In the genomic region with DNA sequence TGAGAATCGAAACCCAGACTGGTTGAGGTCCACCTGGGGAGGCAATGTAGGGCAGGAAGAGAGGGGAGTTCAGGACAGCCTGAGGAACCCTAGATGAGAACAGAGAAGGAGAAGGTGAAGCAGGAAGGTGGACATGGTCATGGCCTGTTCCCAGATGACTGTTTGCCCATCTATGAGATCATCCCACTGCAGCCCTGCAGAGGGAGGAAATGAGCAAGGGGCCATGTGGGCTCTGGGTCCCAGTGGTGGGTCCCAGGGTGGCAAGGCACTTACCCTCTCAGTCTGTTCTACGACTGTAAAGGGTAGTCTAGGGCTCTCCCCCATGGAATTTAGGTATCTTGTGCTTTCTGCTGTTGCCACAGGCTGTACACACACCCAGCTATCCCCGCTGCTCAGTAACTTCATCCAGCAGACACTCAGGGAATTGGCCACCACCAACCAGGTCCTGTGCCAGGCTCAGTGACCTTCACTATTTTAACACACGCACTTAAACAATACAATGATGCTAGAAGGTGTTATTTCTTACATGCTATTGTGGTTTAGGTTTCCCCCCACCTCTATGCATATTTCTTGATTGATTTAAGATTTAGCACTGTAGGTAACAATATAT, we compare ENCODE assay signal across 3 cellular contexts.
A peak's percentile ranks its signal among the peaks of the same experiment; 100 is the strongest.
TF ChIP-seq lines count a peak whose summit lies in the region.

No MANE protein-coding gene starts in this region.

TF ChIP-seq in A549, 52 proteins besides CTCF, POLR2A, EP300 and RAD21:
- TF ChIP-seq, protein P1, sequence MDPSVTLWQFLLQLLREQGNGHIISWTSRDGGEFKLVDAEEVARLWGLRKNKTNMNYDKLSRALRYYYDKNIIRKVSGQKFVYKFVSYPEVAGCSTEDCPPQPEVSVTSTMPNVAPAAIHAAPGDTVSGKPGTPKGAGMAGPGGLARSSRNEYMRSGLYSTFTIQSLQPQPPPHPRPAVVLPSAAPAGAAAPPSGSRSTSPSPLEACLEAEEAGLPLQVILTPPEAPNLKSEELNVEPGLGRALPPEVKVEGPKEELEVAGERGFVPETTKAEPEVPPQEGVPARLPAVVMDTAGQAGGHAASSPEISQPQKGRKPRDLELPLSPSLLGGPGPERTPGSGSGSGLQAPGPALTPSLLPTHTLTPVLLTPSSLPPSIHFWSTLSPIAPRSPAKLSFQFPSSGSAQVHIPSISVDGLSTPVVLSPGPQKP (IDR thresholded peaks at IDR 0.05; ENCODE audit: low read depth, low read length), result no peak
- TF ChIP-seq TP53 (CRISPR knock-in tag; IDR thresholded peaks at IDR 0.05), result no peak
- TF ChIP-seq, protein P2, sequence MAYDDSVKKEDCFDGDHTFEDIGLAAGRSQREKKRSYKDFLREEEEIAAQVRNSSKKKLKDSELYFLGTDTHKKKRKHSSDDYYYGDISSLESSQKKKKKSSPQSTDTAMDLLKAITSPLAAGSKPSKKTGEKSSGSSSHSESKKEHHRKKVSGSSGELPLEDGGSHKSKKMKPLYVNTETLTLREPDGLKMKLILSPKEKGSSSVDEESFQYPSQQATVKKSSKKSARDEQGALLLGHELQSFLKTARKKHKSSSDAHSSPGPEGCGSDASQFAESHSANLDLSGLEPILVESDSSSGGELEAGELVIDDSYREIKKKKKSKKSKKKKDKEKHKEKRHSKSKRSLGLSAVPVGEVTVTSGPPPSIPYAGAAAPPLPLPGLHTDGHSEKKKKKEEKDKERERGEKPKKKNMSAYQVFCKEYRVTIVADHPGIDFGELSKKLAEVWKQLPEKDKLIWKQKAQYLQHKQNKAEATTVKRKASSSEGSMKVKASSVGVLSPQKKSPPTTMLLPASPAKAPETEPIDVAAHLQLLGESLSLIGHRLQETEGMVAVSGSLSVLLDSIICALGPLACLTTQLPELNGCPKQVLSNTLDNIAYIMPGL (CRISPR knock-in tag; IDR thresholded peaks at IDR 0.05; ENCODE audit: borderline replicate concordance), result no peak
- TF ChIP-seq NPAS2 (CRISPR knock-in tag; IDR thresholded peaks at IDR 0.05; ENCODE audit: borderline replicate concordance), result no peak
- TF ChIP-seq CEBPB (IDR thresholded peaks at IDR 0.05), result no peak
TF ChIP-seq in A549: peak in this region for 0.

TF ChIP-seq in HEK293, 187 proteins besides CTCF, POLR2A, EP300 and RAD21 (continued from another document):
- TF ChIP-seq, protein P3, sequence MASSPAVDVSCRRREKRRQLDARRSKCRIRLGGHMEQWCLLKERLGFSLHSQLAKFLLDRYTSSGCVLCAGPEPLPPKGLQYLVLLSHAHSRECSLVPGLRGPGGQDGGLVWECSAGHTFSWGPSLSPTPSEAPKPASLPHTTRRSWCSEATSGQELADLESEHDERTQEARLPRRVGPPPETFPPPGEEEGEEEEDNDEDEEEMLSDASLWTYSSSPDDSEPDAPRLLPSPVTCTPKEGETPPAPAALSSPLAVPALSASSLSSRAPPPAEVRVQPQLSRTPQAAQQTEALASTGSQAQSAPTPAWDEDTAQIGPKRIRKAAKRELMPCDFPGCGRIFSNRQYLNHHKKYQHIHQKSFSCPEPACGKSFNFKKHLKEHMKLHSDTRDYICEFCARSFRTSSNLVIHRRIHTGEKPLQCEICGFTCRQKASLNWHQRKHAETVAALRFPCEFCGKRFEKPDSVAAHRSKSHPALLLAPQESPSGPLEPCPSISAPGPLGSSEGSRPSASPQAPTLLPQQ (tag by site-specific recombination; IDR thresholded peaks at IDR 0.05), result peak; percentile 68
- TF ChIP-seq GLI4 (tag by site-specific recombination; IDR thresholded peaks at IDR 0.05) (no peak), ZBTB8A (tag by site-specific recombination; IDR thresholded peaks at IDR 0.05) (no peak), ZNF610 (tag by site-specific recombination; IDR thresholded peaks at IDR 0.05; ENCODE audit: borderline replicate concordance) (no peak), ZFP69B (tag by site-specific recombination; IDR thresholded peaks at IDR 0.05) (peak; percentile 38; the same call in 1 of the 2 replicates), KLF9 (tag by site-specific recombination; IDR thresholded peaks at IDR 0.05; ENCODE audit: low read depth) (no peak), RBAK (tag by site-specific recombination; IDR thresholded peaks at IDR 0.05) (no peak)

TF ChIP-seq in H1, 55 proteins besides CTCF, POLR2A, EP300 and RAD21 (continued from another document):
- TF ChIP-seq POLR2AphosphoS5 (IDR thresholded peaks at IDR 0.05; ENCODE audit: low read depth, low read length), result no peak
- no peak for TF ChIP-seq TAF7 (optimal IDR thresholded peaks at IDR 0.05; ENCODE audit: borderline replicate concordance, low read depth, low read length)
- no peak for TF ChIP-seq RBBP5 (IDR thresholded peaks at IDR 0.05; ENCODE audit: borderline replicate concordance, low read depth, low read length)
- TF ChIP-seq POU5F1 (IDR thresholded peaks at IDR 0.05; ENCODE audit: low read depth, low read length), result no peak
- TF ChIP-seq GTF2F1 (IDR thresholded peaks at IDR 0.05; ENCODE audit: borderline replicate concordance, low read depth, low read length), result no peak
- TF ChIP-seq EGR1 (IDR thresholded peaks at IDR 0.05; ENCODE audit: borderline replicate concordance, low read depth, low read length), result no peak
- TF ChIP-seq HDAC2 (IDR thresholded peaks at IDR 0.05; ENCODE audit: borderline replicate concordance in 1 of 2, low read depth in 2 of 2, low read length in 2 of 2), result no peak
- TF ChIP-seq SUZ12 (IDR thresholded peaks at IDR 0.05; ENCODE audit: low read length), result no peak
- TF ChIP-seq HDAC6 (IDR thresholded peaks at IDR 0.05; ENCODE audit: low read depth, low read length), result no peak
- TF ChIP-seq PHF8 (conservative IDR thresholded peaks at IDR 0.05; ENCODE audit: low read depth, low read length), result no peak
